ENCODE assay signal across 33 cellular contexts in genomic region chr4:164423819-164424218, GRCh38.
"Had no signal": no experiment of that assay in that cellular context is flagged by ENCODE, and none has a peak within 500 bp of the region (broad histone marks: within the 10 kb centered on the region; RNA-seq: fewer than 3 reads in every experiment).

No MANE protein-coding gene starts in this region.

- H3K4me1 ChIP-seq: adrenal gland, ascending aorta, body of pancreas, breast epithelium had no signal

- H3K36me3 ChIP-seq: adrenal gland, ascending aorta, brain microvascular endothelial cell, breast epithelium, cardiac muscle cell had no signal

- FAIRE-seq: astrocyte had no signal

- DNase-seq: activated effector memory CD4-positive, alpha-beta T cell treated with anti-CD3 and anti-CD28 coated beads, Interleukin-2, amount 50 U/mL, for 16 hours; activated effector memory CD4-positive, alpha-beta T cell treated with Interleukin-2 at 50 U/mL for 16 hours; activated gamma-delta T cell; activated gamma-delta T cell treated with Interleukin-2 at 50 U/mL for 16 hours; activated naive CD4-positive, alpha-beta T cell; activated naive CD4-positive, alpha-beta T cell treated with anti-CD3 and anti-CD28 coated beads for 36 hours; activated naive CD4-positive, alpha-beta T cell treated with anti-CD3 and anti-CD28 coated beads, Interleukin-2, amount 10 ng/mL, durations not matched to agents 7 days and 5 days; activated naive CD4-positive, alpha-beta T cell treated with anti-CD3 and anti-CD28 coated beads, Interleukin-2, amount 50 U/mL, for 16 hours; activated naive CD4-positive, alpha-beta T cell treated with Interleukin-2 at 50 U/mL for 16 hours; activated naive CD8-positive, alpha-beta T cell treated with anti-CD3 and anti-CD28 coated beads for 36 hours; activated naive CD8-positive, alpha-beta T cell treated with anti-CD3 and anti-CD28 coated beads, Interleukin-2, amount 10 ng/mL, durations not matched to agents 7 days and 5 days; activated naive CD8-positive, alpha-beta T cell treated with anti-CD3 and anti-CD28 coated beads, Interleukin-2, amount 50 U/mL, for 24 hours; activated T-cell treated with anti-CD3 and anti-CD28 coated beads, Interleukin-2, amount 50 U/mL, for 1 hour; activated T-cell treated with anti-CD3 and anti-CD28 coated beads, Interleukin-2, amount 50 U/mL, for 24 hours; activated T-cell treated with anti-CD3 and anti-CD28 coated beads, Interleukin-2, amount 50 U/mL, for 4 hours; activated T-cell treated with anti-CD3 and anti-CD28 coated beads, Interleukin-2, amount 50 U/mL, for 48 hours; activated T-cell treated with anti-CD3 and anti-CD28 coated beads, Interleukin-2, amount 50 U/mL, for 72 hours; adrenal gland; amniotic stem cell; amygdala; anterior cingulate cortex; aorta; body of pancreas; brain microvascular endothelial cell; caudate nucleus; central memory CD4-positive, alpha-beta T cell; cerebellar nuclear complex had no signal

- ATAC-seq: activated naive CD4-positive, alpha-beta T cell treated with anti-CD3 and anti-CD28 coated beads, Interleukin-2, amount 50 U/mL, for 72 hours; activated naive CD8-positive, alpha-beta T cell treated with anti-CD3 and anti-CD28 coated beads, Interleukin-2, amount 50 U/mL, for 24 hours; activated T-cell treated with anti-CD3 and anti-CD28 coated beads, Interleukin-2, amount 50 U/mL, for 4 hours; activated T-cell treated with anti-CD3 and anti-CD28 coated beads, Interleukin-2, amount 50 U/mL, for 72 hours; activated T-helper 17 cell treated with anti-CD3 and anti-CD28 coated beads, Interleukin-2, amount 50 U/mL, for 72 hours; body of pancreas had no signal

- H3K27me3 ChIP-seq: adrenal gland, ascending aorta, body of pancreas, brain microvascular endothelial cell, breast epithelium, cardiac muscle cell had no signal

- H3K9me3 ChIP-seq: ascending aorta, body of pancreas had no signal

- H3K4me3 ChIP-seq: adrenal gland, ascending aorta, body of pancreas, breast epithelium, cardiac muscle cell had no signal

- H3K27ac ChIP-seq: adrenal gland, ascending aorta, body of pancreas, brain microvascular endothelial cell, breast epithelium, cardiac muscle cell had no signal
